18 cellular contexts compared by ENCODE assay signal in genomic region chr7:148436571-148436970, GRCh38.
DNase-seq lines count a peak whose midpoint lies in the region; ATAC-seq and TF ChIP-seq lines count a peak whose summit lies in the region.
"Had no signal": no experiment of that assay in that cellular context is flagged by ENCODE, and none has a peak within 500 bp of the region (broad histone marks: within the 10 kb centered on the region; RNA-seq: fewer than 3 reads in every experiment).

No MANE protein-coding gene starts in this region.

- no peaks in the 10 kb centered on the region for H3K27me3 ChIP-seq in tibial artery
- H3K27me3 ChIP-seq: BLaER1 treated with 17β-estradiol and CSF1 and Interleukin-3, amounts not matched to agents 10 nM and 100 nM had no signal

- ATAC-seq in GM18909 (IDR thresholded peaks at IDR 0.05; ENCODE audit: poor library complexity, unreplicated experiment) (peak; percentile 39), HG02759 (IDR thresholded peaks at IDR 0.05; ENCODE audit: unreplicated experiment) (peak; percentile 76), mucosa of descending colon (peak; percentile 62)
- ATAC-seq: left cardiac atrium; naive thymus-derived CD8-positive, alpha-beta T cell had no signal

- no peak for TF ChIP-seq CTCF in mucosa of descending colon (IDR thresholded peaks at IDR 0.05)
- no peak for TF ChIP-seq CTCF in tibial artery (IDR thresholded peaks at IDR 0.05)

- H3K9me3 ChIP-seq in mucosa of descending colon = no peaks in the 10 kb centered on the region
- peaks cover 0 to 7% (median 0%) of the 10 kb centered on the region in 3 donors for H3K9me3 ChIP-seq in tibial artery
- H3K9me3 ChIP-seq: SJCRH30 had no signal

- H3K4me1 ChIP-seq in mucosa of descending colon (ENCODE audit: low read depth) (peaks cover 3% of the 10 kb centered on the region), tibial artery (no peaks in the 10 kb centered on the region)
- H3K4me1 ChIP-seq: SJCRH30 had no signal

- H3K36me3 ChIP-seq in mucosa of descending colon (ENCODE audit: low read depth) (no peaks in the 10 kb centered on the region), tibial artery (no peaks in the 10 kb centered on the region)
- H3K36me3 ChIP-seq: BLaER1 treated with 17β-estradiol and CSF1 and Interleukin-3, amounts not matched to agents 10 nM and 100 nM; SJCRH30 had no signal

- H3K27ac ChIP-seq in tibial artery = no peak overlapping the region
- H3K27ac ChIP-seq: BLaER1 treated with 17β-estradiol and CSF1 and Interleukin-3, amounts not matched to agents 10 nM and 100 nM; SJCRH30 had no signal

- intact Hi-C loops in mucosa of descending colon (cut with DNase I, micrococcal nuclease) = no loop called here
- intact Hi-C loops in tibial artery (cut with DNase I; ENCODE audit: low total_unique reads) = no loop called here

- H3K4me3 ChIP-seq in mucosa of descending colon (no peak overlapping the region), tibial artery (no peak overlapping the region)
- H3K4me3 ChIP-seq: BLaER1 treated with 17β-estradiol and CSF1 and Interleukin-3, amounts not matched to agents 10 nM and 100 nM; SJCRH30 had no signal

- DNase-seq in NCI-H2171 (lab: John Stamatoyannopoulos, UW) (peak; percentile 31), mucosa of descending colon (no peak), tibial artery (no peak), NCI-H446 treated with DMSO at 0.1 percent for 48 hours (lab: John Stamatoyannopoulos, UW) (no peak), NCI-H510A (lab: John Stamatoyannopoulos, UW) (no peak), A172 (ENCODE audit: low spot score) (no peak)
- DNase-seq: activated effector memory CD4-positive, alpha-beta T cell treated with Interleukin-2 at 50 U/mL for 16 hours; dermis blood vessel endothelial cell; hippocampal formation; left cardiac atrium; naive thymus-derived CD8-positive, alpha-beta T cell; NCI-H1417; SJCRH30; stimulated activated CD4-positive, alpha-beta T cell treated with anti-CD3 and anti-CD28 coated beads, Interleukin-2, amount 100 ng/mL, for 24 hours; stimulated activated CD8-positive, alpha-beta memory T cell treated with anti-CD3 and anti-CD28 coated beads, Interleukin-4, amount 100 ng/mL, for 48 hours had no signal
